In the genomic region with DNA sequence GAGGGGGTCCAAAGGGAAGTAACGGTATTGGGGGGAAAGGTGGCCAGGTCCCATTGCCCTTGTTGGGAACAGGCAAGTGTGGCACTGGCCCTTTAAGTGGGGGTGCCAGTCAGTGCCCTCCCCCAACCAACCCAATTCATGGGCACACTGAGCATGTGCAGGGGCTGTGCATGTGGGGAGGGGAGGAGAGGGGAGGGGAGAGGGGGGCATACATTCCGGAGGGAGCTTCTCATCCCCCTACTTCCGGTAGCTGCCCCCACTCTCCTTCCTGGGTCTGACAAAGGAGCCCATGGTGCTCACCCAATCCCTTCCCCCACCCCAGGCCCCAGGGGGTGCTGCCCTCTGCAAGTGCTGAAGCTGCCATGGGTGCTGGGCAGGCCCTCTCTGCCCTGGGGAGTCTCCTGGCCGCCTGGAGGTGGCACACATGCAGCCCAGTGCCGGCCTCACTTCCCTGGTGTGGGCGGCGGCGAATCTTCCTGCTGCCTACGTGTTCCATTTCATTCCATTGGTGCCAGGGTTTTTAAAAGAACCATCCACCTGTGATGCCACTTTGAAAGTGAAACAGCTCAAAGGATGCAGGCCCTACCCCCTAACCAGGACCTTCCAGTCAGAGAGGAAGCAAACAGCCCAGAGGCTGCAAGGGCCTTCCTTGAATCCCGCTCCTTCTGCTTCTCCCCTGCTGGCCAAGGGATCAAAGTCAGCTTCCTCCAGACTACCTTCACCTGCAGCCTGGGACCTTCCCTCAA, we compare ENCODE assay signal across 8 cellular contexts. TPM values are rescaled to one million over a fixed set of nuclear protein-coding genes. Genes with fewer than 3 reads are reported as not detected.
DNase-seq lines count a peak whose midpoint lies in the region; ATAC-seq and TF ChIP-seq lines count a peak whose summit lies in the region.

No MANE protein-coding gene starts in this region.

- no peaks in the 10 kb centered on the region for H4K20me1 ChIP-seq in MM.1S (ENCODE audit: insufficient read depth, low read length)

- peak overlapping the region; percentile 99 for H3K27ac Mint-ChIP-seq in mesothelial cell of epicardium

- H3K36me3 ChIP-seq in MM.1S (replicated peaks; ENCODE audit: insufficient read depth, low read length): no peaks in the 10 kb centered on the region

- no peaks in the 10 kb centered on the region for H3K4me1 ChIP-seq in MM.1S (ENCODE audit: low read length)

- H3K79me2 ChIP-seq in MM.1S (ENCODE audit: low read length): no peaks in the 10 kb centered on the region

- peaks cover 39% of the 10 kb centered on the region for H3K4me1 Mint-ChIP-seq in mesothelial cell of epicardium

- no peaks in the 10 kb centered on the region for H3K27me3 ChIP-seq in MM.1S (replicated peaks; ENCODE audit: insufficient read depth, low read length)

- H3K36me3 Mint-ChIP-seq in mesothelial cell of epicardium: peaks cover 4% of the 10 kb centered on the region

- no peaks in the 10 kb centered on the region for H3K9me3 ChIP-seq in MM.1S (replicated peaks; ENCODE audit: insufficient read depth, low read length)

- H2AFZ ChIP-seq in MM.1S (ENCODE audit: low read length): peak overlapping the region; percentile 89

- TF ChIP-seq CTCF in MM.1S (IDR thresholded peaks at IDR 0.05; ENCODE audit: low read length) (peak; percentile 48), mesothelial cell of epicardium (IDR thresholded peaks at IDR 0.05; ENCODE audit: unreplicated experiment) (no peak)

- H3K9me2 ChIP-seq in MM.1S (replicated peaks; ENCODE audit: insufficient read depth, low read length): no peaks in the 10 kb centered on the region

- peak overlapping the region; percentile 47; the same call in 1 of the 2 replicates for H3K27ac ChIP-seq in MM.1S (ENCODE audit: low read length)

- H3K9ac ChIP-seq in MM.1S (ENCODE audit: low read length): peak overlapping the region; percentile 44; the same call in 1 of the 2 replicates

- peak overlapping the region; percentile 80 for H3K4me2 ChIP-seq in MM.1S (ENCODE audit: low read depth, low read length)

- H3K4me3 Mint-ChIP-seq in mesothelial cell of epicardium: peak overlapping the region; percentile 31

- H3K27me3 Mint-ChIP-seq in mesothelial cell of epicardium (ENCODE audit: low read depth): no peaks in the 10 kb centered on the region

- H3K4me3 ChIP-seq in MM.1S (ENCODE audit: low read length): peak overlapping the region; percentile 45

- in situ Hi-C loops in G401 (cut with HindIII; ENCODE audit: low sequenced_read_pairs): no loop called here

- DNase-seq in G401 (ENCODE audit: low spot score): peak; percentile 94
- peak; percentile 56 for DNase-seq in MM.1S
- peak; percentile 34 for DNase-seq in activated CD4-positive, alpha-beta T cell treated with anti-CD3 and anti-CD28 coated beads, Interleukin-2, amount 50 U/mL, for 1 hour
- DNase-seq in effector CD8-positive, alpha-beta T cell (lab: John Stamatoyannopoulos, UW): peak; percentile 43
- peak in 1 of 2 experiments; percentile 51 for DNase-seq in mesothelial cell of epicardium (ENCODE audit: low spot score in 2 of 2, unreplicated experiment in 2 of 2)
- DNase-seq in stimulated activated CD8-positive, alpha-beta memory T cell treated with anti-CD3 and anti-CD28 coated beads, Interleukin-15, amount 100 ng/mL, for 48 hours (ENCODE audit: low read depth in 2 of 2): peak; percentile 24 to 49

- ATAC-seq in HG02885 (IDR thresholded peaks at IDR 0.05; ENCODE audit: poor library complexity, unreplicated experiment) (no peak), GM18861 (IDR thresholded peaks at IDR 0.05; ENCODE audit: unreplicated experiment) (no peak)

- no peaks in the 10 kb centered on the region for H3K9me3 Mint-ChIP-seq in mesothelial cell of epicardium

- no peaks in the 10 kb centered on the region for H3F3A ChIP-seq in MM.1S (ENCODE audit: insufficient read depth, low read length)

RNA-seq across cellular contexts. Expression of a gene that starts 11.0 kb away (rescaled TPM):
- total RNA-seq in G401 (2014; rRNA removed; shearing (Covaris generic)): 16.6 and 18.8 TPM in 2 replicates
- total RNA-seq in mesothelial cell of epicardium: 6.5 to 9.6 TPM (median 7.7 TPM) in 3 replicates

RNA-seq across cellular contexts. Expression of a gene that starts 24.4 kb away (rescaled TPM):
- 24.1 and 26.3 TPM in 2 replicates for total RNA-seq in G401 (2014; rRNA removed; shearing (Covaris generic))
- total RNA-seq in mesothelial cell of epicardium: 38.2 to 40.6 TPM (median 38.8 TPM) in 3 replicates

RNA-seq across cellular contexts. Expression of a gene that starts 37.2 kb away (rescaled TPM):
- 0.49 and 6.1 TPM in 2 replicates for total RNA-seq in G401 (2014; rRNA removed; shearing (Covaris generic))
- total RNA-seq in mesothelial cell of epicardium: 17.0 to 17.4 TPM (median 17.4 TPM) in 3 replicates

RNA-seq across cellular contexts. Expression of a gene that starts 40.4 kb away (rescaled TPM):
- 29.2 and 86.2 TPM in 2 replicates for total RNA-seq in G401 (2014; rRNA removed; shearing (Covaris generic))
- 46.6 to 54.0 TPM (median 52.6 TPM) in 3 replicates for total RNA-seq in mesothelial cell of epicardium

RNA-seq across cellular contexts. Expression of a gene that starts 49.0 kb away (rescaled TPM):
- total RNA-seq in G401 (2014; rRNA removed; shearing (Covaris generic)): 6.1 and 17.9 TPM in 2 replicates
- 3.0 to 3.7 TPM (median 3.6 TPM) in 3 replicates for total RNA-seq in mesothelial cell of epicardium
